In the genomic region with DNA sequence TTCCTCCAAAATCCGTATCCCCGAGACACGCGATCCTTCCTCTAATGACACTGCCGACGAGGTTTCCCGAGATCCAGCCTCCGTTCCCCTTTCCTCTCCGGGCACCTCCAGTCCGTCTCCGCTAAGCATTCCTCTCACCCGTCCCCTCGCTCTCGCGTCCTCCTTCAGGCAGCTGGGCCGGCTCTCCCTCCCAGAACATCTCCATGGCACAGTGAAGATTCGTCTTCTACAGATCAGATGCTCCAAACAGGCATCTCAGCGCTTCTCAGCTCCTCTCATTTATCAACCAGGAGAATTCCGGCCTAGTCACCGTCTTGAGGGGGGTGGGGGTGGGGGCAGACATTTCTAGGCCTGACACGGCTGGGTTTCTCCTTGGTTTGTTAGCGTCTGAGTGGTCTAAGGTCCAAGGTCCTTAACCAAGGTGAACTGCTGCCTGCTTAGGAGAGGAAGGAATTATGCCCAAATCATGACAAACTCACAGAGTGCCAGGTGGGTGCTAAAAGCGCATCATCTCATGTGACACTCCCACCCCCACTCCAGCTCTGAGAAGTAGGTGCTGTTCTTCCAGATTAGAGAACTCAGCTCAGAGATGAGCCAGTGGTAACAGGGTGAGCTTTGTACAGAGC, we compare ENCODE assay signal across 8 cellular contexts. TPM values are rescaled to one million over a fixed set of nuclear protein-coding genes. Genes with fewer than 3 reads are reported as not detected.
DNase-seq lines count a peak whose midpoint lies in the region; ATAC-seq and TF ChIP-seq lines count a peak whose summit lies in the region.

A gene (minus strand): TSS at position 457 of the 626 bp plus-strand sequence. CDS start 7,976 bp downstream, outside the sequence.

- peak within 1 kb of the TSS; percentile 36 for H3K4me3 ChIP-seq in AG04450 (ENCODE audit: low read depth, low read length)
- peak within 1 kb of the TSS; percentile 32 for H3K4me3 ChIP-seq in HAP-1
- no peak within 1 kb of the TSS for H3K4me3 ChIP-seq in hepatocyte
- peak within 1 kb of the TSS; percentile 64 for H3K4me3 ChIP-seq in retinal pigment epithelial cell (ENCODE audit: low read length)

- no peak for TF ChIP-seq CTCF in AG04450 (IDR thresholded peaks at IDR 0.05; ENCODE audit: low read depth, low read length)
- TF ChIP-seq CTCF in hepatocyte (IDR thresholded peaks at IDR 0.05; ENCODE audit: poor library complexity) = no peak
- no peak for TF ChIP-seq CTCF in retinal pigment epithelial cell (conservative IDR thresholded peaks at IDR 0.05; ENCODE audit: low read depth, low read length)

- ATAC-seq in activated T-helper 17 cell treated with anti-CD3 and anti-CD28 coated beads, Interleukin-2, amount 50 U/mL, for 72 hours (replicated peaks) = no peak
- ATAC-seq in HG02884 (IDR thresholded peaks at IDR 0.05; ENCODE audit: unreplicated experiment) (no peak), GM19463 (IDR thresholded peaks at IDR 0.05; ENCODE audit: unreplicated experiment) (no peak)

- H2AFZ ChIP-seq in hepatocyte = peak within 1 kb of the TSS; percentile 43

- H3K79me2 ChIP-seq in hepatocyte = peaks cover 32% of the 10 kb centered on the region

- H3K9me3 ChIP-seq in AG04450 (ENCODE audit: control insufficient read depth, insufficient read depth, low read length) = no peaks in the 10 kb centered on the region; the same call in 1 of the 2 replicates
- H3K9me3 ChIP-seq in HAP-1 = no peaks in the 10 kb centered on the region
- no peaks in the 10 kb centered on the region for H3K9me3 ChIP-seq in hepatocyte (ENCODE audit: low read depth)

- H3K36me3 ChIP-seq in HAP-1 (replicated peaks) (peaks cover 9% of the 10 kb centered on the region), hepatocyte (replicated peaks; ENCODE audit: insufficient read depth, low read depth) (no peaks in the 10 kb centered on the region)

- H3K36me3 Mint-ChIP-seq in activated T-helper 17 cell treated with anti-CD3 and anti-CD28 coated beads, Interleukin-2, amount 50 U/mL, for 72 hours (ENCODE audit: low read depth) = peaks cover 8% of the 10 kb centered on the region

- no peaks in the 10 kb centered on the region for H3K9me2 ChIP-seq in hepatocyte (replicated peaks; ENCODE audit: insufficient read depth)

- H3K27ac ChIP-seq in AG04450 (ENCODE audit: low read depth, low read length) (no peak within 1 kb of the TSS), hepatocyte (peak within 1 kb of the TSS; percentile 25)

- peaks cover 10% of the 10 kb centered on the region for H3K4me1 Mint-ChIP-seq in activated T-helper 17 cell treated with anti-CD3 and anti-CD28 coated beads, Interleukin-2, amount 50 U/mL, for 72 hours

- POLR2A ChIA-PET in AG04450 (lab: Yijun Ruan, JAX) = interaction anchor here (0.6 kb wide), 1 partner anchor 59 kb away, joined by 6 read pairs; no protein-coding TSS in a partner anchor

- no peak within 1 kb of the TSS for H3K27ac Mint-ChIP-seq in activated T-helper 17 cell treated with anti-CD3 and anti-CD28 coated beads, Interleukin-2, amount 50 U/mL, for 72 hours

- WGBS in hepatocyte (ENCODE audit: low lambda C conversion rate, missing lambda C conversion rate) = 10% methylated on average over 23 of the region's 23 CpGs

- H4K20me1 ChIP-seq in hepatocyte (ENCODE audit: insufficient read depth, poor library complexity, severe bottlenecking) = no peaks in the 10 kb centered on the region

- peak within 1 kb of the TSS; percentile 95 for H3K4me2 ChIP-seq in hepatocyte

- H3K27me3 Mint-ChIP-seq in activated T-helper 17 cell treated with anti-CD3 and anti-CD28 coated beads, Interleukin-2, amount 50 U/mL, for 72 hours = peaks cover 43% of the 10 kb centered on the region

- in situ Hi-C loops in HAP-1 (cut with MboI; ENCODE audit: low sequenced_read_pairs) = no loop called here

- H3K27me3 ChIP-seq in AG04450 (ENCODE audit: control insufficient read depth, insufficient read depth, low read length) (peaks cover 65% of the 10 kb centered on the region), HAP-1 (ENCODE audit: low read depth) (no peaks in the 10 kb centered on the region), hepatocyte (peaks cover 9% of the 10 kb centered on the region)

- H3K4me3 Mint-ChIP-seq in activated T-helper 17 cell treated with anti-CD3 and anti-CD28 coated beads, Interleukin-2, amount 50 U/mL, for 72 hours = peak within 1 kb of the TSS; percentile 75

- CTCF ChIA-PET in AG04450 (lab: Charles Lee) = no interaction called here

- DNase-seq in AG04450 (ENCODE audit: low read depth, low spot score) (no peak), HAP-1 (ENCODE audit: low spot score in 2 of 2) (no peak), hepatocyte (ENCODE audit: low spot score) (peak; percentile 43), retinal pigment epithelial cell (ENCODE audit: low read depth) (no peak)
- no peak for DNase-seq in stimulated activated CD4-positive, alpha-beta T cell treated with anti-CD3 and anti-CD28 coated beads, Interleukin-2, amount 100 ng/mL, for 48 hours

- peaks cover 21% of the 10 kb centered on the region for H3K4me1 ChIP-seq in HAP-1
- peaks cover 6% of the 10 kb centered on the region for H3K4me1 ChIP-seq in hepatocyte (ENCODE audit: insufficient read depth)

- H3K9me3 Mint-ChIP-seq in activated T-helper 17 cell treated with anti-CD3 and anti-CD28 coated beads, Interleukin-2, amount 50 U/mL, for 72 hours = no peaks in the 10 kb centered on the region

RNA-seq across cellular contexts. Expression of the gene that starts here (rescaled TPM):
- polyA plus RNA-seq in AG04450 (2011; rRNA removed) (0.09 and 0.21 TPM in 2 replicates), hepatocyte (177 and 183 TPM in 2 replicates)
- 0.18 and 0.48 TPM in 2 replicates for polyA minus RNA-seq in AG04450 (2011; rRNA and poly(A)+ RNA removed)
- total RNA-seq in activated T-helper 17 cell treated with anti-CD3 and anti-CD28 coated beads, Interleukin-2, amount 50 U/mL, for 72 hours = under 1 TPM; 0.37 to 0.45 TPM
- total RNA-seq in hepatocyte = 115 and 152 TPM in 2 replicates

Comparison
In these comparisons a context has a peak if more than half of its experiments do, and no peak if none do; other contexts are left out.
1. RNA of the gene that starts here (total RNA-seq): 115 to 152 TPM in hepatocyte; 0.37 to 0.45 TPM in activated T-helper 17 cell treated with anti-CD3 and anti-CD28 coated beads, Interleukin-2, amount 50 U/mL, for 72 hours; every median in the first group is over 10 times any median in the second.
2. RNA of the gene that starts here (polyA plus RNA-seq): 177 to 183 TPM in hepatocyte; 0.09 to 0.21 TPM in AG04450; every median in the first group is over 100 times any median in the second.